Comparison of ENCODE assay signal across 1 cellular context in the genomic region with DNA sequence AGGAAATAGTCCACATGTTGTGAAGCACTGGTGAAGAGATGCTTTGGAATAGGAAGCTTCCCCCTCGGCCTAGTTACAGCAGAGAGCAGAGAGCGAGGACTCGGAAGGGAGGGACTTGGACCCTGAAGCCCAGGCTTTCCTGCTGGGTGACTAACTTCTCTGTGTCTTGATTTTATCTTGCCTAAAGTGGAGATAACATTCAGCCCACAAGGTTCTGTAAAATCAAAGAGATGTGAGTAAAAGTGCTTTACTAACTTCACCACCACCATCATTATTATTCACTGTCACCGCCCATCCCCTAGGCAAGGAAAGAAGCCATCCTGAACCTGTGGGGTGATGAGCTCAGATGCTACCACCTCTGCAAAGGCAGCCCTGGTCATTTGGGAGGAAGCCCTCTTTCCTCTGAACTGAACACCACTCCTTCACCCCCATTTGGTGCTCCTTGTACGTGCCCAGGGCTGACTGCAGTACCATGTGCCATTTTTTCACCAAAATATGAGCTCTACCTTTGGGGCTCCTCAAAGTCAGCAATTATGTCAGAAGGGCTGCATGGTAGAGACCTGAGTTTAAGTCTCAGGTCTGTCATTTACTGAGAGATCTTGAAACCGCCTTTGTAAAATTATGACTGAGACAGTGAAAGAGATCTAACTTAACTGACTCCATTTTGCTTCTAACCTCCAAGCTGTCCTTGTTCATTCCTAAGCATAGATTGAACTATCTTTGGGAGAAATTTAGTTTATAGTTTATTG.
TF ChIP-seq lines count a peak whose summit lies in the region.

No MANE protein-coding gene starts in this region.

TF ChIP-seq in K562, 482 proteins besides CTCF, POLR2A, EP300 and RAD21:
- no peak for TF ChIP-seq TAF7 (tag; IDR thresholded peaks at IDR 0.05)
- TF ChIP-seq ZNF76 (CRISPR knock-in tag; IDR thresholded peaks at IDR 0.05; ENCODE audit: borderline replicate concordance): no peak
- TF ChIP-seq ZNF561 (CRISPR knock-in tag; conservative IDR thresholded peaks at IDR 0.05): no peak
- TF ChIP-seq, protein P1, sequence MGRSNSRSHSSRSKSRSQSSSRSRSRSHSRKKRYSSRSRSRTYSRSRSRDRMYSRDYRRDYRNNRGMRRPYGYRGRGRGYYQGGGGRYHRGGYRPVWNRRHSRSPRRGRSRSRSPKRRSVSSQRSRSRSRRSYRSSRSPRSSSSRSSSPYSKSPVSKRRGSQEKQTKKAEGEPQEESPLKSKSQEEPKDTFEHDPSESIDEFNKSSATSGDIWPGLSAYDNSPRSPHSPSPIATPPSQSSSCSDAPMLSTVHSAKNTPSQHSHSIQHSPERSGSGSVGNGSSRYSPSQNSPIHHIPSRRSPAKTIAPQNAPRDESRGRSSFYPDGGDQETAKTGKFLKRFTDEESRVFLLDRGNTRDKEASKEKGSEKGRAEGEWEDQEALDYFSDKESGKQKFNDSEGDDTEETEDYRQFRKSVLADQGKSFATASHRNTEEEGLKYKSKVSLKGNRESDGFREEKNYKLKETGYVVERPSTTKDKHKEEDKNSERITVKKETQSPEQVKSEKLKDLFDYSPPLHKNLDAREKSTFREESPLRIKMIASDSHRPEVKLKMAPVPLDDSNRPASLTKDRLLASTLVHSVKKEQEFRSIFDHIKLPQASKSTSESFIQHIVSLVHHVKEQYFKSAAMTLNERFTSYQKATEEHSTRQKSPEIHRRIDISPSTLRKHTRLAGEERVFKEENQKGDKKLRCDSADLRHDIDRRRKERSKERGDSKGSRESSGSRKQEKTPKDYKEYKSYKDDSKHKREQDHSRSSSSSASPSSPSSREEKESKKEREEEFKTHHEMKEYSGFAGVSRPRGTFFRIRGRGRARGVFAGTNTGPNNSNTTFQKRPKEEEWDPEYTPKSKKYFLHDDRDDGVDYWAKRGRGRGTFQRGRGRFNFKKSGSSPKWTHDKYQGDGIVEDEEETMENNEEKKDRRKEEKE (IDR thresholded peaks at IDR 0.05; ENCODE audit: borderline replicate concordance in 1 of 2, control insufficient read depth in 1 of 2, low read depth in 2 of 2, low read length in 1 of 2): no peak
- no peak for TF ChIP-seq ZNF121 (CRISPR knock-in tag; conservative IDR thresholded peaks at IDR 0.05)
- TF ChIP-seq MIER1 (IDR thresholded peaks at IDR 0.05; ENCODE audit: low read depth): no peak
- TF ChIP-seq, protein P2, sequence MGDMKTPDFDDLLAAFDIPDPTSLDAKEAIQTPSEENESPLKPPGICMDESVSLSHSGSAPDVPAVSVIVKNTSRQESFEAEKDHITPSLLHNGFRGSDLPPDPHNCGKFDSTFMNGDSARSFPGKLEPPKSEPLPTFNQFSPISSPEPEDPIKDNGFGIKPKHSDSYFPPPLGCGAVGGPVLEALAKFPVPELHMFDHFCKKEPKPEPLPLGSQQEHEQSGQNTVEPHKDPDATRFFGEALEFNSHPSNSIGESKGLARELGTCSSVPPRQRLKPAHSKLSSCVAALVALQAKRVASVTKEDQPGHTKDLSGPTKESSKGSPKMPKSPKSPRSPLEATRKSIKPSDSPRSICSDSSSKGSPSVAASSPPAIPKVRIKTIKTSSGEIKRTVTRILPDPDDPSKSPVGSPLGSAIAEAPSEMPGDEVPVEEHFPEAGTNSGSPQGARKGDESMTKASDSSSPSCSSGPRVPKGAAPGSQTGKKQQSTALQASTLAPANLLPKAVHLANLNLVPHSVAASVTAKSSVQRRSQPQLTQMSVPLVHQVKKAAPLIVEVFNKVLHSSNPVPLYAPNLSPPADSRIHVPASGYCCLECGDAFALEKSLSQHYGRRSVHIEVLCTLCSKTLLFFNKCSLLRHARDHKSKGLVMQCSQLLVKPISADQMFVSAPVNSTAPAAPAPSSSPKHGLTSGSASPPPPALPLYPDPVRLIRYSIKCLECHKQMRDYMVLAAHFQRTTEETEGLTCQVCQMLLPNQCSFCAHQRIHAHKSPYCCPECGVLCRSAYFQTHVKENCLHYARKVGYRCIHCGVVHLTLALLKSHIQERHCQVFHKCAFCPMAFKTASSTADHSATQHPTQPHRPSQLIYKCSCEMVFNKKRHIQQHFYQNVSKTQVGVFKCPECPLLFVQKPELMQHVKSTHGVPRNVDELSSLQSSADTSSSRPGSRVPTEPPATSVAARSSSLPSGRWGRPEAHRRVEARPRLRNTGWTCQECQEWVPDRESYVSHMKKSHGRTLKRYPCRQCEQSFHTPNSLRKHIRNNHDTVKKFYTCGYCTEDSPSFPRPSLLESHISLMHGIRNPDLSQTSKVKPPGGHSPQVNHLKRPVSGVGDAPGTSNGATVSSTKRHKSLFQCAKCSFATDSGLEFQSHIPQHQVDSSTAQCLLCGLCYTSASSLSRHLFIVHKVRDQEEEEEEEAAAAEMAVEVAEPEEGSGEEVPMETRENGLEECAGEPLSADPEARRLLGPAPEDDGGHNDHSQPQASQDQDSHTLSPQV (IDR thresholded peaks at IDR 0.05): peak; percentile 69; the same call in 1 of the 2 replicates
- 0 out of 2 replicates have a peak, but pooled peaks have one; percentile 40 for TF ChIP-seq ZNF584 (CRISPR knock-in tag; IDR thresholded peaks at IDR 0.05; ENCODE audit: low read depth)
- TF ChIP-seq FOSL1 (tag; conservative IDR thresholded peaks at IDR 0.05): 0 out of 2 replicates have a peak, but pooled peaks have one; percentile 1
- no peak for TF ChIP-seq KLF16 (IDR thresholded peaks at IDR 0.05)
